1 cellular context compared by ENCODE assay signal in the genomic region with DNA sequence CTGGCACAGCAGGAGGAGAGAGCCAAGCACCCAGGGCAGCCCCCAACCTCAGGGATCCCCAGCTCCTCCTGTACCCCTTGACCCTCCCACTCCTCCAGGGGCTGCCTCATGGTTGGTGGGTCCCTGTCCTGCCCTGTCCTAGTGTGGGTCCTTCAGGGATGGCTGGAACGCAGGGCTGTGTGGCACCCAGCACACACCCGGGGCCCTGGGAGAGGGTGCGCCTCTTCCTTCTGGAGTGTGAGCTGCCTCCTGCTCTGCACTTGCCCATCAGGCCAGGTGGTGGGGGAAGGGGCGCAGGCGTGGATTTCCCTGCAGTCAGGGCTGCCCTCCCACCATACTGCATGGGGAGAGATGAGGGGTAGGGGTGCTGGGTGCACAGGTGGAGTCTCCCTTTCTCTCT.
TF ChIP-seq lines count a peak whose summit lies in the region.

No MANE protein-coding gene starts in this region.

TF ChIP-seq in A549, 52 proteins besides CTCF, POLR2A, EP300 and RAD21 (continued from another document):
- TF ChIP-seq, protein P1, sequence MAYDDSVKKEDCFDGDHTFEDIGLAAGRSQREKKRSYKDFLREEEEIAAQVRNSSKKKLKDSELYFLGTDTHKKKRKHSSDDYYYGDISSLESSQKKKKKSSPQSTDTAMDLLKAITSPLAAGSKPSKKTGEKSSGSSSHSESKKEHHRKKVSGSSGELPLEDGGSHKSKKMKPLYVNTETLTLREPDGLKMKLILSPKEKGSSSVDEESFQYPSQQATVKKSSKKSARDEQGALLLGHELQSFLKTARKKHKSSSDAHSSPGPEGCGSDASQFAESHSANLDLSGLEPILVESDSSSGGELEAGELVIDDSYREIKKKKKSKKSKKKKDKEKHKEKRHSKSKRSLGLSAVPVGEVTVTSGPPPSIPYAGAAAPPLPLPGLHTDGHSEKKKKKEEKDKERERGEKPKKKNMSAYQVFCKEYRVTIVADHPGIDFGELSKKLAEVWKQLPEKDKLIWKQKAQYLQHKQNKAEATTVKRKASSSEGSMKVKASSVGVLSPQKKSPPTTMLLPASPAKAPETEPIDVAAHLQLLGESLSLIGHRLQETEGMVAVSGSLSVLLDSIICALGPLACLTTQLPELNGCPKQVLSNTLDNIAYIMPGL (CRISPR knock-in tag; IDR thresholded peaks at IDR 0.05; ENCODE audit: borderline replicate concordance) = no peak
- TF ChIP-seq CEBPB (IDR thresholded peaks at IDR 0.05) (no peak), JUN (IDR thresholded peaks at IDR 0.05) (no peak), TFCP2L1 (CRISPR knock-in tag; IDR thresholded peaks at IDR 0.05) (no peak), PBX3 (IDR thresholded peaks at IDR 0.05) (no peak), EHMT2 (IDR thresholded peaks at IDR 0.05; ENCODE audit: low read depth) (no peak), RCOR1 (IDR thresholded peaks at IDR 0.05; ENCODE audit: low read depth, low read length) (no peak), ESRRA (IDR thresholded peaks at IDR 0.05; ENCODE audit: borderline replicate concordance, low read length) (no peak)
